Comparison of ENCODE assay signal across 30 cellular contexts in the genomic region with DNA sequence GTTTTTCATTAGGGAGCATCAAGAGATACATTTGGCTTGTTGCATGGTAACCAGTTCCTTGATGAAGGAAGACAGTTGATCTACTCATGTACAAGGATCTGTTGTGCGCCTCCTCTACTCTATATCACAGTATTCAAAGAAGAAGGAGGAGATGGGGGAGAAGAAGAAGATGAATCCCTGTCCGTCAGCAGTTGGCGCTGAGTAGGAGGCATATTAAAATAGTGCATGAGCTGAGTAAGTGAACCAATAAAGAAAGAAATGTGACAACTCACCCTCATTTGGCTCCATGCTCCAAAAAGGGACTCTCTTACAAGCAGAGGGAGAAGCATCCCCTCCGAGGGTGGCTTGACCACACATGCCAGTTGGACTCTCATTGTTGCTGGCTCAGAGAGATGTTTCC. TPM values are rescaled to one million over a fixed set of nuclear protein-coding genes. Genes with fewer than 3 reads are reported as not detected.
"Had no signal": no experiment of that assay in that cellular context is flagged by ENCODE, and none has a peak within 500 bp of the region (broad histone marks: within the 10 kb centered on the region; RNA-seq: fewer than 3 reads in every experiment).

No MANE protein-coding gene starts in this region.

- H3K4me3 ChIP-seq: stomach, suprapubic skin, testis, thoracic aorta, thyroid gland, tibial artery, tibial nerve, transverse colon, upper lobe of left lung, upper lobe of right lung, uterus, vagina had no signal

- H3K4me1 ChIP-seq: stomach, suprapubic skin, thyroid gland, tibial artery, tibial nerve, transverse colon, upper lobe of right lung, uterus, vagina had no signal

- H3K36me3 ChIP-seq: stomach, suprapubic skin, thoracic aorta, thyroid gland, tibial artery, tibial nerve, transverse colon, upper lobe of left lung, upper lobe of right lung, uterus, vagina had no signal

- ATAC-seq: stimulated activated effector memory CD8-positive, alpha-beta T cell treated with anti-CD3 and anti-CD28 coated beads, Interleukin-12 subunit alpha, Interleukin-12 subunit beta, amount 100 ng/mL, for 72 hours; stimulated activated memory B cell treated with anti-CD40 and anti-IgM and Interleukin-4, amounts not matched to agents 10 μg/mL and 1 μg/mL and 100 μg/mL, for 72 hours; stimulated activated naive B cell treated with anti-CD40 and anti-IgM and Interleukin-4, amounts not matched to agents 10 μg/mL and 1 μg/mL and 100 μg/mL, for 72 hours; stimulated activated naive CD8-positive, alpha-beta T cell treated with anti-CD3 and anti-CD28 coated beads, Interleukin-15, amount 100 ng/mL, for 72 hours; stimulated activated naive CD8-positive, alpha-beta T cell treated with anti-CD3 and anti-CD28 coated beads, Interleukin-15, Interleukin-2, amounts not matched to agents 100 U/mL and 50 U/mL, for 24 hours; upper lobe of right lung had no signal

- H3K9me3 ChIP-seq: suprapubic skin, testis, thoracic aorta, thyroid gland, tibial artery, transverse colon, upper lobe of left lung, upper lobe of right lung, uterus, vagina had no signal

- H3K27ac ChIP-seq: stomach, suprapubic skin, testis, thoracic aorta, thyroid gland, tibial artery, tibial nerve, transverse colon, upper lobe of left lung, upper lobe of right lung, uterus, vagina had no signal

- H3K27me3 ChIP-seq: testis, thyroid gland, tibial artery, tibial nerve, transverse colon, upper lobe of left lung, upper lobe of right lung, uterus, vagina had no signal

- DNase-seq: stimulated activated CD4-positive, alpha-beta T cell treated with anti-CD3 and anti-CD28 coated beads, Interleukin-2, amount 100 ng/mL, for 48 hours; stimulated activated CD4-positive, alpha-beta T cell treated with anti-CD3 and anti-CD28 coated beads, Interleukin-4, amount 100 ng/mL, for 1 hour; stimulated activated CD4-positive, alpha-beta T cell treated with anti-CD3 and anti-CD28 coated beads, Interleukin-4, amount 100 ng/mL, for 24 hours; stimulated activated CD4-positive, alpha-beta T cell treated with anti-CD3 and anti-CD28 coated beads, Interleukin-4, amount 100 ng/mL, for 4 hours; stimulated activated CD8-positive, alpha-beta memory T cell treated with anti-CD3 and anti-CD28 coated beads, Interleukin-4, amount 100 ng/mL, for 48 hours; stimulated activated naive B cell treated with anti-CD40 and anti-IgM and Interleukin-4, amounts not matched to agents 10 μg/mL and 1 μg/mL and 100 μg/mL, for 72 hours; stimulated activated naive CD4-positive, alpha-beta T cell; stimulated activated naive CD4-positive, alpha-beta T cell treated with Interleukin-2 at 50 U/mL for 16 hours; stimulated activated naive CD8-positive, alpha-beta T cell treated with anti-CD3 and anti-CD28 coated beads, Interleukin-15, amount 100 ng/mL, for 72 hours; stimulated activated naive CD8-positive, alpha-beta T cell treated with anti-CD3 and anti-CD28 coated beads, Interleukin-15, Interleukin-2, amounts not matched to agents 100 U/mL and 50 U/mL, for 24 hours; stomach; substantia nigra; testis; thyroid gland; tibial artery; transverse colon; trophoblast cell; upper lobe of left lung; upper lobe of right lung; uterus had no signal

RNA-seq across cellular contexts. Expression of gene NPS, which starts 20.1 kb away (rescaled TPM):
- total RNA-seq: stomach, subcutaneous adipose tissue, suprapubic skin, temporal lobe, testis, thoracic aorta, thyroid gland, tibial nerve, transverse colon, upper lobe of left lung, upper lobe of right lung, ureter, urinary bladder, uterus, vagina had no signal
